Comparison of ENCODE assay signal across 1 cellular context in genomic region chr12:93558685-93559084, GRCh38. TPM values are rescaled to one million over a fixed set of nuclear protein-coding genes. Genes with fewer than 3 reads are reported as not detected.
"Had no signal": no experiment of that assay in that cellular context is flagged by ENCODE, and none has a peak within 500 bp of the region (broad histone marks: within the 10 kb centered on the region; RNA-seq: fewer than 3 reads in every experiment).

No MANE protein-coding gene starts in this region.

RNA-seq across cellular contexts. Expression of gene SOCS2, which starts 13.8 kb away (rescaled TPM):
- total RNA-seq: G401 had no signal
